Comparison of ENCODE assay signal across 1 cellular context in genomic region chr21:29002442-29003144, GRCh38.
A peak's percentile ranks its signal among the peaks of the same experiment; 100 is the strongest.
TF ChIP-seq lines count a peak whose summit lies in the region.

No MANE protein-coding gene starts in this region.

TF ChIP-seq in K562, 482 proteins besides CTCF, POLR2A, EP300 and RAD21 (continued from another document and continues in another):
- TF ChIP-seq CSDE1 (IDR thresholded peaks at IDR 0.05) (no peak), BRD4 (IDR thresholded peaks at IDR 0.05) (no peak; the same call in 1 of the 2 replicates), CREBBP (IDR thresholded peaks at IDR 0.05; ENCODE audit: low read depth, low read length) (no peak), E2F3 (CRISPR knock-in tag; IDR thresholded peaks at IDR 0.05) (no peak), CBX2 (IDR thresholded peaks at IDR 0.05; ENCODE audit: insufficient read depth, low read length, poor library complexity, severe bottlenecking) (no peak), ZNF512 (tag; IDR thresholded peaks at IDR 0.05) (no peak), CUX1 (CRISPR knock-in tag; IDR thresholded peaks at IDR 0.05) (no peak), PTRF (tag; IDR thresholded peaks at IDR 0.05) (no peak), MBD2 (IDR thresholded peaks at IDR 0.05; ENCODE audit: borderline replicate concordance, low read depth) (peak; percentile 78), IRF9 (tag; IDR thresholded peaks at IDR 0.05) (no peak), ZFP36 (IDR thresholded peaks at IDR 0.05; ENCODE audit: low read depth, low read length, partially characterized antibody) (no peak), ZNF277 (CRISPR knock-in tag; IDR thresholded peaks at IDR 0.05; ENCODE audit: borderline replicate concordance) (no peak), NFE2 (IDR thresholded peaks at IDR 0.05; ENCODE audit: low read depth) (no peak), SREBF2 (CRISPR knock-in tag; IDR thresholded peaks at IDR 0.05) (peak; percentile 91), ARID1B (IDR thresholded peaks at IDR 0.05) (peak; percentile 46; the same call in 1 of the 2 replicates), RERE (CRISPR knock-in tag; IDR thresholded peaks at IDR 0.05; ENCODE audit: borderline replicate concordance) (no peak), ZNF449 (CRISPR knock-in tag; IDR thresholded peaks at IDR 0.05) (no peak), HOXB6 (CRISPR knock-in tag; IDR thresholded peaks at IDR 0.05; ENCODE audit: borderline replicate concordance) (no peak), CBX8 (IDR thresholded peaks at IDR 0.05; ENCODE audit: borderline replicate concordance, extremely low read depth, low read depth, low read length, poor library complexity, severe bottlenecking) (no peak), NFXL1 (CRISPR knock-in tag; IDR thresholded peaks at IDR 0.05) (no peak), HES1 (IDR thresholded peaks at IDR 0.05; ENCODE audit: low read depth) (no peak), NCOA2 (IDR thresholded peaks at IDR 0.05; ENCODE audit: partially characterized antibody in 2 of 2) (no peak), SMARCB1 (IDR thresholded peaks at IDR 0.05; ENCODE audit: insufficient read length, low read depth) (no peak), CBX5 (IDR thresholded peaks at IDR 0.05; ENCODE audit: borderline replicate concordance, low read depth) (peak; percentile 65; the same call in 1 of the 2 replicates), PTTG1 (tag; IDR thresholded peaks at IDR 0.05; ENCODE audit: low read depth) (peak; percentile 50; the same call in 1 of the 2 replicates), TBP (optimal IDR thresholded peaks at IDR 0.05; ENCODE audit: low read depth, low read length) (peak; percentile 95), FOXJ3 (CRISPR knock-in tag; IDR thresholded peaks at IDR 0.05) (no peak), ZNF282 (CRISPR knock-in tag; IDR thresholded peaks at IDR 0.05) (no peak), ZNF253 (CRISPR knock-in tag; conservative IDR thresholded peaks at IDR 0.05) (no peak), PHF20 (IDR thresholded peaks at IDR 0.05; ENCODE audit: partially characterized antibody) (peak; percentile 93), CGGBP1 (CRISPR knock-in tag; IDR thresholded peaks at IDR 0.05) (no peak), ETV5 (CRISPR knock-in tag; IDR thresholded peaks at IDR 0.05; ENCODE audit: low read depth) (peak; percentile 69; the same call in 1 of the 2 replicates), CREB5 (CRISPR knock-in tag; IDR thresholded peaks at IDR 0.05) (no peak), MNT (conservative IDR thresholded peaks at IDR 0.05) (peak; percentile 90 to 95), GTF2B (IDR thresholded peaks at IDR 0.05; ENCODE audit: extremely low read depth, insufficient read length) (peak; percentile 66), ZNF668 (CRISPR knock-in tag; IDR thresholded peaks at IDR 0.05) (0 out of 2 replicates have a peak, but pooled peaks have one; percentile 24)
